Comparison of ENCODE assay signal across 23 cellular contexts in the genomic region with DNA sequence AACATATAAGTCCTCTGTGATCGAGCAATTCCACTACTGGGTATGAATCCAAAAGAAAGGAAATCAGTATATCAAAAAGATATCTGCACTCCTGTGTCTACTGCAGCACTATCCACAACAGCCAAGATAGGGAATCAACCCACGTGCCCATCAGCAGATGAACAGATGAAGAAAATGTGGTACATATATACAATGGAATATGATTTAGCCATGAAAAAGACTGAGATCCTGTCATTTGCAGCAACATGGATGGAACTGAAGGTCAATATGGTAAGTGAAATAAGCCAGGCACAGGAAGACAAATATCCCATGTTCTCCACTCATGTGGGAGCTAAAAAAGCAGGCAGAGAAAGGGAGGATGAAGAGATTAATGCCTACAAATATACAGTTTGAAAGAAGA.
"Had no signal": no experiment of that assay in that cellular context is flagged by ENCODE, and none has a peak within 500 bp of the region (broad histone marks: within the 10 kb centered on the region; RNA-seq: fewer than 3 reads in every experiment).

No MANE protein-coding gene starts in this region.

- DNase-seq: dermis blood vessel endothelial cell; dorsolateral prefrontal cortex; effector CD4-positive, alpha-beta T cell; effector memory CD4-positive, alpha-beta T cell; foreskin keratinocyte; glutamatergic neuron; head of caudate nucleus; heart right ventricle; hippocampal formation; left cardiac atrium; left lung; left ventricle myocardium superior; lower lobe of right lung; mesenchymal stem cell; mucosa of descending colon; naive B cell had no signal

- H3K9me3 ChIP-seq: esophagus muscularis mucosa, left lung, lower lobe of right lung, mucosa of descending colon had no signal

- H3K27me3 ChIP-seq: dorsolateral prefrontal cortex, esophagus muscularis mucosa, foreskin keratinocyte, heart right ventricle, left lung had no signal

- H3K4me3 ChIP-seq: coronary artery, dorsolateral prefrontal cortex, esophagus muscularis mucosa, heart right ventricle, left lung, lower lobe of right lung, mucosa of descending colon had no signal

- H3K4me1 ChIP-seq: foreskin keratinocyte, left lung, lower lobe of right lung had no signal

- FAIRE-seq: colon, endothelial cell of umbilical vein, frontal cortex, islet of Langerhans, keratinocyte had no signal

- H3K27ac ChIP-seq: coronary artery, dorsolateral prefrontal cortex, esophagus muscularis mucosa, foreskin keratinocyte, heart right ventricle, left lung, lower lobe of right lung had no signal

- ATAC-seq: foreskin keratinocyte, left cardiac atrium, left lung, lower lobe of right lung had no signal
